ENCODE assay signal across 8 cellular contexts in the genomic region with DNA sequence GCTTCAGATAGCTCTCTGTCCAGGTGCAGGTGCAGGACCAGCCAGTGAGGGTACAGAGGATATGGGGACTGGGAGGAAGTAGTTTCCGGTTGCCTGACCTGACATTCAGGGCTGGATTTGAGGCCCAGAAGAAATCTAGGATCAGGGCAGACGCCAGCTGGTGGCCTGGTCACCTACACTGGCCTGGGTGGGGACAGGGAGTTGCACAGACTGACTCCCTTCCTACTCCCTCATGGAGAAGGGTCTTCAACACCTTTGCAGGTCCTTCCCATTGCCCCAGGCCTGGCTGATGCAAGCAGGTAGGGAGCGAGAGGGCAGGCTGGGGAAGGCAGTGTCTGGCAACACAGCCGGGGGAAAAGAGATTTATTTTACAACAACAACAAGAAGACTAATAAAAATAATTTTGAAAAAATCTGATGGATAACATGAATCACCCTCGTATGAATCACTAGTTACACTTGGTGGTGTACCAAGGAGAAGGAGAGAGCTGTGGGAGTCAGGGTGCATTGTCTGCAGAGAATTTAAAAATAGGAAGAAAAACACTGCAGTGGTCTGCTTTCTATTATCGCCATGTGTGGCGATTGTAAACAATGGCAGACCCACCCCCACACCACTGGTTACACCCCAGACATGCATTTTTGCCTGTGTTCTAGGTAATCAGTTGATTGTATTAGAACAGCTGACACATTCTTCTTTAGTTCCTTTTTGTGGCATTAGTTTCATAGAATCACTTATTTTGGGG.
A peak's percentile ranks its signal among the peaks of the same experiment; 100 is the strongest.
DNase-seq lines count a peak whose midpoint lies in the region; ATAC-seq, FAIRE-seq and TF ChIP-seq lines count a peak whose summit lies in the region.

No MANE protein-coding gene starts in this region.

- no peaks in the 10 kb centered on the region for H3K36me3 ChIP-seq in HCT116 (ENCODE audit: control insufficient read depth in 1 of 2, insufficient read depth in 2 of 2, low read length in 2 of 2)

- peaks cover 3 to 4% of the 10 kb centered on the region in 2 donors for H3K36me3 Mint-ChIP-seq in stimulated activated naive B cell treated with anti-CD40 and anti-IgM and Interleukin-4, amounts not matched to agents 10 μg/mL and 1 μg/mL and 100 μg/mL, for 72 hours

- H3K9me2 ChIP-seq in HCT116 (ENCODE audit: insufficient read depth), result no peaks in the 10 kb centered on the region

- FAIRE-seq in RCC 7860 (lab: Jason Lieb, UNC), result peak; percentile 46

- no peak overlapping the region for H3K4me3 ChIP-seq in HCT116 (replicated peaks in 1 of 2; ENCODE audit: low read depth in 1 of 2, low read length in 2 of 2)
- no peak overlapping the region for H3K4me3 ChIP-seq in coronary artery

- DNase-seq in AG09319 (ENCODE audit: extremely low read depth, low read depth) (peak; percentile 79), HCT116 (ENCODE audit: low read depth, low spot score) (no peak), RCC 7860 (ENCODE audit: low spot score) (peak; percentile 71), coronary artery (ENCODE audit: low spot score) (no peak), occipital lobe (lab: John Stamatoyannopoulos, UW) (no peak), left colon (no peak)
- peak; percentile 65 for DNase-seq in stimulated activated naive B cell treated with anti-CD40 and anti-IgM and Interleukin-4, amounts not matched to agents 10 μg/mL and 1 μg/mL and 100 μg/mL, for 72 hours
- no peak for DNase-seq in activated CD4-positive, CD25-positive, alpha-beta regulatory T cell treated with anti-CD3 and anti-CD28 coated beads, Interleukin-2, amount 50 U/mL, for 72 hours

- RAD21 ChIA-PET in HCT116 (lab: Charles Lee; ENCODE audit: low non-redundant PET in 1 of 2, low total read pairs in 2 of 2, uncharacterized antibody in 2 of 2, unreplicated experiment in 2 of 2), result interaction anchor here in 1 of 2 experiments (1.2 kb wide), 1 partner anchor 112 kb away, joined by 3 read pairs; no protein-coding TSS in a partner anchor

- peaks cover 72 to 95% of the 10 kb centered on the region in 2 donors for H3K4me1 Mint-ChIP-seq in stimulated activated naive B cell treated with anti-CD40 and anti-IgM and Interleukin-4, amounts not matched to agents 10 μg/mL and 1 μg/mL and 100 μg/mL, for 72 hours

- intact Hi-C loops in HCT116 (cut with micrococcal nuclease), result loop anchor here (5.0 kb wide), 3 partner anchors 62 to 222 kb away; partner anchors contain the start of genes SNX9 and SYNJ2
- intact Hi-C loops in left colon (cut with DNase I, micrococcal nuclease), result loop anchor here in 1 of 2 donors (10.0 kb wide), 1 partner anchor 304 kb away; no protein-coding TSS in a partner anchor

- H3K27me3 Mint-ChIP-seq in stimulated activated naive B cell treated with anti-CD40 and anti-IgM and Interleukin-4, amounts not matched to agents 10 μg/mL and 1 μg/mL and 100 μg/mL, for 72 hours, result no peaks in the 10 kb centered on the region

- H2AFZ ChIP-seq in HCT116 (ENCODE audit: low read depth, low read length, poor library complexity, severe bottlenecking), result no peak overlapping the region

- H3K4me1 ChIP-seq in HCT116 (ENCODE audit: control insufficient read depth in 1 of 2, insufficient read depth in 2 of 2, low read length in 2 of 2), result peaks cover 48 to 88% of the 10 kb centered on the region in 2 experiments

- peak overlapping the region; percentile 45 for H3K27ac ChIP-seq in HCT116 (ENCODE audit: low read depth, low read length)
- H3K27ac ChIP-seq in coronary artery, result peak overlapping the region; percentile 70 to 83

- TF ChIP-seq CTCF in AG09319 (IDR thresholded peaks at IDR 0.05; ENCODE audit: low read depth, low read length) (no peak), HCT116 (IDR thresholded peaks at IDR 0.05 in 2 of 3, conservative IDR thresholded peaks at IDR 0.05 in 1 of 3; ENCODE audit: borderline replicate concordance in 1 of 3, insufficient read depth in 1 of 3, low read depth in 2 of 3, low read length in 2 of 3) (no peak), coronary artery (IDR thresholded peaks at IDR 0.05) (no peak)

- H3K4me2 ChIP-seq in HCT116 (ENCODE audit: low read length), result peak overlapping the region; percentile 62

- no peaks in the 10 kb centered on the region for H3K79me2 ChIP-seq in HCT116 (ENCODE audit: insufficient read depth, low read length)

- H3K4me3 Mint-ChIP-seq in stimulated activated naive B cell treated with anti-CD40 and anti-IgM and Interleukin-4, amounts not matched to agents 10 μg/mL and 1 μg/mL and 100 μg/mL, for 72 hours, result peak overlapping the region; percentile 46 to 66

- POLR2A ChIA-PET in HCT116 (lab: Charles Lee), result interaction anchor here (0.5 kb wide), 1 partner anchor 1590 kb away, joined by 4 read pairs; no protein-coding TSS in a partner anchor

- ATAC-seq in HCT116, result no peak
- no peak for ATAC-seq in stimulated activated naive B cell treated with anti-CD40 and anti-IgM and Interleukin-4, amounts not matched to agents 10 μg/mL and 1 μg/mL and 100 μg/mL, for 72 hours (replicated peaks)
- ATAC-seq in left colon, result no peak

- H3K27ac Mint-ChIP-seq in stimulated activated naive B cell treated with anti-CD40 and anti-IgM and Interleukin-4, amounts not matched to agents 10 μg/mL and 1 μg/mL and 100 μg/mL, for 72 hours, result peak overlapping the region; percentile 97

- H3K9me3 Mint-ChIP-seq in stimulated activated naive B cell treated with anti-CD40 and anti-IgM and Interleukin-4, amounts not matched to agents 10 μg/mL and 1 μg/mL and 100 μg/mL, for 72 hours, result peaks cover 1 to 3% of the 10 kb centered on the region in 2 donors

- no peaks in the 10 kb centered on the region for H4K20me1 ChIP-seq in HCT116 (ENCODE audit: insufficient read depth)

- no TSS peak for BruUV-seq in HCT116 (replicated peaks; lab: Mats Ljungman, UMichigan)

- H3K9me3 ChIP-seq in HCT116 (ENCODE audit: control insufficient read depth in 1 of 2, insufficient read depth in 1 of 2, low read depth in 1 of 2, low read length in 2 of 2), result no peaks in the 10 kb centered on the region

- H3K27me3 ChIP-seq in HCT116 (ENCODE audit: insufficient read depth, low read length), result no peaks in the 10 kb centered on the region

- peak overlapping the region; percentile 16; the same call in 1 of the 2 replicates for H3K9ac ChIP-seq in HCT116 (ENCODE audit: low read length)

- TF ChIP-seq POLR2A in HCT116 (IDR thresholded peaks at IDR 0.05; ENCODE audit: borderline replicate concordance, extremely low read depth, insufficient read depth, insufficient read length), result no peak

- CTCF ChIA-PET in HCT116 (lab: Charles Lee), result interaction anchor here (0.7 to 6.5 kb wide), 3 partner anchors 10 to 446 kb away, joined by 3 to 31 read pairs (median 3); no protein-coding TSS in a partner anchor

- no peak for TF ChIP-seq RAD21 in HCT116 (IDR thresholded peaks at IDR 0.05; ENCODE audit: low read depth)

TF ChIP-seq in HCT116, 20 proteins besides CTCF, POLR2A, EP300 and RAD21:
- TF ChIP-seq EZH2phosphoT487 (IDR thresholded peaks at IDR 0.05; ENCODE audit: borderline replicate concordance), result no peak
- no peak for TF ChIP-seq EZH2 (IDR thresholded peaks at IDR 0.05)
- TF ChIP-seq POLR2AphosphoS5 (IDR thresholded peaks at IDR 0.05; ENCODE audit: low read depth, low read length), result peak; percentile 32; the same call in 1 of the 2 replicates
- TF ChIP-seq YY1 (IDR thresholded peaks at IDR 0.05; ENCODE audit: extremely low read depth, insufficient replicate concordance, low read depth, low read length), result no peak

Comparison
In these comparisons a context has a peak if more than half of its experiments do, and no peak if none do; other contexts are left out.
1. DNase-seq: peak in AG09319 (single experiment), RCC 7860 (single experiment) and stimulated activated naive B cell treated with anti-CD40 and anti-IgM and Interleukin-4, amounts not matched to agents 10 μg/mL and 1 μg/mL and 100 μg/mL, for 72 hours (single experiment); none in HCT116 (single experiment), coronary artery (single experiment), occipital lobe (single experiment), activated CD4-positive, CD25-positive, alpha-beta regulatory T cell treated with anti-CD3 and anti-CD28 coated beads, Interleukin-2, amount 50 U/mL, for 72 hours (single experiment) and left colon (0 of 2).